In the genomic region with DNA sequence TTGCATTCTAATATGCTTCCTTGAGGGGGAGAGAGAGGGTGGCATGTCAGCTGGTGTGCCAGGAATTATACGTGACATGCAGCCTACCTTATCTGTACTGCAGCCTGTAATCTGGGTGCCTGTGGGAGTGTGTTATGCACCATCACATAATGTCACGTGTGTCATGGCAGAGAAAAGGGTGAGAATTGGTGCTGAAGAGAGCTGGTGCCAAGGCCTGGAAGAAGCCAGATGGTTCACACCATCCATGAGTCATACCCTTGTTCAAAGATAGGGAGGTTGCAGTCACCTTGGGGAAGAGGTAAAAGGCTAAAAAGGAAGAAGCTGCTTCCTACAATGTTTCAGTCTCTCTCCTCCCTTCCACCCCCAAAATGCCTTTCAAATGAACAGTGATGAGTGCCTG, we compare ENCODE assay signal across 20 cellular contexts. TPM values are rescaled to one million over a fixed set of nuclear protein-coding genes. Genes with fewer than 3 reads are reported as not detected.
DNase-seq lines count a peak whose midpoint lies in the region; TF ChIP-seq lines count a peak whose summit lies in the region.
"Had no signal": no experiment of that assay in that cellular context is flagged by ENCODE, and none has a peak within 500 bp of the region (broad histone marks: within the 10 kb centered on the region; RNA-seq: fewer than 3 reads in every experiment).

No MANE protein-coding gene starts in this region.

- no peak for TF ChIP-seq CTCF in fibroblast of mammary gland (conservative IDR thresholded peaks at IDR 0.05; ENCODE audit: control insufficient read depth, insufficient read depth, low read depth, low read length)

- in situ Hi-C loops in HAP-1 (cut with MboI; ENCODE audit: low sequenced_read_pairs): no loop called here

- H3K36me3 ChIP-seq in HAP-1 (replicated peaks): peaks cover 69% of the 10 kb centered on the region

- H3K4me3 Mint-ChIP-seq in activated naive CD4-positive, alpha-beta T cell treated with anti-CD3 and anti-CD28 coated beads, Interleukin-2, amount 50 U/mL, for 24 hours: no peak overlapping the region
- H3K4me3 Mint-ChIP-seq in activated CD4-positive, alpha-beta memory T cell treated with anti-CD3 and anti-CD28 coated beads, Interleukin-2, amount 10 ng/mL, durations not matched to agents 7 days and 5 days: no peak overlapping the region
- no peak overlapping the region for H3K4me3 Mint-ChIP-seq in stimulated activated naive CD8-positive, alpha-beta T cell treated with anti-CD3 and anti-CD28 coated beads, Interleukin-15, Interleukin-2, amounts not matched to agents 100 ng/mL and 50 ng/mL, for 24 hours
- H3K4me3 Mint-ChIP-seq: endodermal cell, type B pancreatic cell had no signal

- H3K4me1 ChIP-seq in HAP-1: peaks cover 8% of the 10 kb centered on the region; the same call in 1 of the 2 replicates

- H3K27me3 ChIP-seq in HAP-1 (ENCODE audit: low read depth): no peaks in the 10 kb centered on the region
- H3K27me3 ChIP-seq: heart right ventricle, pancreas had no signal

- CTCF ChIA-PET in activated CD4-positive, alpha-beta memory T cell treated with anti-CD3 and anti-CD28 coated beads, Interleukin-2, amount 10 ng/mL, durations not matched to agents 7 days and 5 days (lab: Charles Lee): interaction anchor here (0.6 to 3.0 kb wide), 3 partner anchors 9 to 147 kb away, joined by 3 to 14 read pairs (median 6); partner anchors contain the start of gene OGG1

- H3K27me3 Mint-ChIP-seq in activated naive CD4-positive, alpha-beta T cell treated with anti-CD3 and anti-CD28 coated beads, Interleukin-2, amount 50 U/mL, for 24 hours: no peaks in the 10 kb centered on the region
- no peaks in the 10 kb centered on the region for H3K27me3 Mint-ChIP-seq in activated CD4-positive, alpha-beta memory T cell treated with anti-CD3 and anti-CD28 coated beads, Interleukin-2, amount 10 ng/mL, durations not matched to agents 7 days and 5 days
- no peaks in the 10 kb centered on the region for H3K27me3 Mint-ChIP-seq in stimulated activated naive CD8-positive, alpha-beta T cell treated with anti-CD3 and anti-CD28 coated beads, Interleukin-15, Interleukin-2, amounts not matched to agents 100 ng/mL and 50 ng/mL, for 24 hours
- H3K27me3 Mint-ChIP-seq: type B pancreatic cell had no signal

- peaks cover 13% of the 10 kb centered on the region for H3K36me3 Mint-ChIP-seq in activated naive CD4-positive, alpha-beta T cell treated with anti-CD3 and anti-CD28 coated beads, Interleukin-2, amount 50 U/mL, for 24 hours
- peaks cover 77% of the 10 kb centered on the region for H3K36me3 Mint-ChIP-seq in activated CD4-positive, alpha-beta memory T cell treated with anti-CD3 and anti-CD28 coated beads, Interleukin-2, amount 10 ng/mL, durations not matched to agents 7 days and 5 days (ENCODE audit: low read depth)
- peaks cover 65% of the 10 kb centered on the region for H3K36me3 Mint-ChIP-seq in stimulated activated naive CD8-positive, alpha-beta T cell treated with anti-CD3 and anti-CD28 coated beads, Interleukin-15, Interleukin-2, amounts not matched to agents 100 ng/mL and 50 ng/mL, for 24 hours (ENCODE audit: low read depth)

- H3K4me3 ChIP-seq in fibroblast of mammary gland (ENCODE audit: control insufficient read depth, low read depth, low read length) (no peak overlapping the region), HAP-1 (no peak overlapping the region)
- H3K4me3 ChIP-seq: heart right ventricle, lung, pancreas had no signal

- peak overlapping the region; percentile 26 for H3K27ac Mint-ChIP-seq in activated naive CD4-positive, alpha-beta T cell treated with anti-CD3 and anti-CD28 coated beads, Interleukin-2, amount 50 U/mL, for 24 hours
- H3K27ac Mint-ChIP-seq in activated CD4-positive, alpha-beta memory T cell treated with anti-CD3 and anti-CD28 coated beads, Interleukin-2, amount 10 ng/mL, durations not matched to agents 7 days and 5 days: peak overlapping the region; percentile 59
- peak overlapping the region; percentile 10 for H3K27ac Mint-ChIP-seq in stimulated activated naive CD8-positive, alpha-beta T cell treated with anti-CD3 and anti-CD28 coated beads, Interleukin-15, Interleukin-2, amounts not matched to agents 100 ng/mL and 50 ng/mL, for 24 hours
- H3K27ac Mint-ChIP-seq: endodermal cell, type B pancreatic cell had no signal

- DNase-seq in activated naive CD4-positive, alpha-beta T cell treated with anti-CD3 and anti-CD28 coated beads, Interleukin-2, amount 50 U/mL, for 16 hours: no peak
- DNase-seq in activated CD4-positive, alpha-beta memory T cell treated with anti-CD3 and anti-CD28 coated beads, Interleukin-2, amount 10 ng/mL, durations not matched to agents 7 days and 5 days: no peak
- DNase-seq in fibroblast of mammary gland (ENCODE audit: low read depth): peak; percentile 23
- no peak for DNase-seq in NOMO-1 treated with DMSO at 0.1 percent for 48 hours (lab: John Stamatoyannopoulos, UW; ENCODE audit: unreplicated experiment)
- no peak for DNase-seq in NCI-H1417 treated with DMSO at 0.1 percent for 48 hours (lab: John Stamatoyannopoulos, UW)
- DNase-seq in HAP-1 (ENCODE audit: low spot score in 2 of 2): no peak
- DNase-seq: activated CD8-positive, alpha-beta memory T cell treated with anti-CD3 and anti-CD28 coated beads for 24 hours; activated gamma-delta T cell treated with Interleukin-2 at 50 U/mL for 16 hours; DND-41; endodermal cell; heart right ventricle; NCI-H2029 treated with DMSO at 0.1 percent for 48 hours; NCI-H446 treated with DMSO at 0.1 percent for 48 hours; pancreas; stimulated activated naive CD4-positive, alpha-beta T cell treated with Interleukin-2 at 50 U/mL for 16 hours had no signal

- peaks cover 56% of the 10 kb centered on the region for H3K4me1 Mint-ChIP-seq in activated naive CD4-positive, alpha-beta T cell treated with anti-CD3 and anti-CD28 coated beads, Interleukin-2, amount 50 U/mL, for 24 hours
- H3K4me1 Mint-ChIP-seq in activated CD4-positive, alpha-beta memory T cell treated with anti-CD3 and anti-CD28 coated beads, Interleukin-2, amount 10 ng/mL, durations not matched to agents 7 days and 5 days: peaks cover 51% of the 10 kb centered on the region
- peaks cover 46% of the 10 kb centered on the region for H3K4me1 Mint-ChIP-seq in stimulated activated naive CD8-positive, alpha-beta T cell treated with anti-CD3 and anti-CD28 coated beads, Interleukin-15, Interleukin-2, amounts not matched to agents 100 ng/mL and 50 ng/mL, for 24 hours (ENCODE audit: low read depth)

- H3K9me3 ChIP-seq in HAP-1: no peaks in the 10 kb centered on the region
- H3K9me3 ChIP-seq: heart right ventricle, pancreas had no signal

- POLR2A ChIA-PET in activated CD4-positive, alpha-beta memory T cell treated with anti-CD3 and anti-CD28 coated beads, Interleukin-2, amount 10 ng/mL, durations not matched to agents 7 days and 5 days (lab: Charles Lee): interaction anchor here (1.2 to 9.6 kb wide), 6 partner anchors 9 to 87 kb away, joined by 3 to 158 read pairs (median 6); partner anchors contain the start of genes ARPC4, CAMK1, MTMR14 and OGG1

- H3K9me3 Mint-ChIP-seq in activated naive CD4-positive, alpha-beta T cell treated with anti-CD3 and anti-CD28 coated beads, Interleukin-2, amount 50 U/mL, for 24 hours: no peaks in the 10 kb centered on the region
- H3K9me3 Mint-ChIP-seq in activated CD4-positive, alpha-beta memory T cell treated with anti-CD3 and anti-CD28 coated beads, Interleukin-2, amount 10 ng/mL, durations not matched to agents 7 days and 5 days: no peaks in the 10 kb centered on the region
- no peaks in the 10 kb centered on the region for H3K9me3 Mint-ChIP-seq in stimulated activated naive CD8-positive, alpha-beta T cell treated with anti-CD3 and anti-CD28 coated beads, Interleukin-15, Interleukin-2, amounts not matched to agents 100 ng/mL and 50 ng/mL, for 24 hours
- H3K9me3 Mint-ChIP-seq: endodermal cell, type B pancreatic cell had no signal

RNA-seq across cellular contexts. Expression of gene BRPF1, which starts 5.3 kb away (rescaled TPM):
- 10 to 100 TPM; 38.9 to 41.9 TPM for total RNA-seq in activated CD4-positive, alpha-beta memory T cell treated with anti-CD3 and anti-CD28 coated beads, Interleukin-2, amount 10 ng/mL, durations not matched to agents 7 days and 5 days

RNA-seq across cellular contexts. Expression of gene OGG1, which starts 12.9 kb away (rescaled TPM):
- total RNA-seq in activated CD4-positive, alpha-beta memory T cell treated with anti-CD3 and anti-CD28 coated beads, Interleukin-2, amount 10 ng/mL, durations not matched to agents 7 days and 5 days: 10 to 100 TPM; 29.5 to 34.3 TPM

RNA-seq across cellular contexts. Expression of gene CAMK1, which starts 32.9 kb away (rescaled TPM):
- total RNA-seq in activated CD4-positive, alpha-beta memory T cell treated with anti-CD3 and anti-CD28 coated beads, Interleukin-2, amount 10 ng/mL, durations not matched to agents 7 days and 5 days: 10 to 100 TPM; 18.5 to 20.2 TPM

RNA-seq across cellular contexts. Expression of gene CPNE9, which starts 33.2 kb away (rescaled TPM):
- under 1 TPM in 1 of 2 experiments, not detected in 1; 0.33 TPM for total RNA-seq in activated CD4-positive, alpha-beta memory T cell treated with anti-CD3 and anti-CD28 coated beads, Interleukin-2, amount 10 ng/mL, durations not matched to agents 7 days and 5 days
- total RNA-seq: sciatic nerve had no signal

RNA-seq across cellular contexts. Expression of gene TADA3, which starts 55.4 kb away (rescaled TPM):
- 10 to 100 TPM; 88.1 to 88.3 TPM for total RNA-seq in activated CD4-positive, alpha-beta memory T cell treated with anti-CD3 and anti-CD28 coated beads, Interleukin-2, amount 10 ng/mL, durations not matched to agents 7 days and 5 days
